ENCODE assay signal across 8 cellular contexts in the genomic region with DNA sequence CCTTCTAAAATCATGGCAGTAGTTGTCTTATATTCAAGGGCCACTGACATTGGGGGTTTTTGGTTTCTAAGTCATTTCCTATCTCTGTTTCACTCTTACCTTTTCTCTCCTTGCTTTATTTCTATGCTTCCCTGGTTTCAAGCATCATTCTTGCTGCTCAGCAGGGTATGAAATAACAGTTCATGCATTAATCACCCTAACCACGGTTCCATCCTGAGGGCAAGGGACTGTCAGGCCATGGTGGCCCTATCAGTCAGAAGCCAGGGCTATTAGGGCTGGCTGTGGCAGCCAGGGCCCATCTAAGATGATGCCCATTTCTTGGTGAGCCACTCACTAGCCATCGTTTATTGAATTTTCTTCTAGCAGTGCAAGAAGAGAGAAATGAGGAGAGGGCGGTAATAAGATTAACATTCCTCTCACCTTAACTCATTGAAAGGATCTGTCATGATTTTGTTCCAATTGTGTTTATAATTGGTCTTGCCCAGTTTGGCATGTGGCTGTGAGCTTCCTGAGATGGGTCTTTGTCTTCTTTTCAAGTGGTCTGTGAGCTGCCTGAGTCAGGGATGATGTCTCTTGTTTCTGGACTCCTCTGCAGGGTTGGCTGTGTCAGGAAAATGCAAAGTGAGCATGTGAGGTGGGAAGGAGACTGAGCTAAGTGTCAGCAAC. TPM values are rescaled to one million over a fixed set of nuclear protein-coding genes. Genes with fewer than 3 reads are reported as not detected.
DNase-seq lines count a peak whose midpoint lies in the region; ATAC-seq and TF ChIP-seq lines count a peak whose summit lies in the region.

No MANE protein-coding gene starts in this region.

- H3K79me1 ChIP-seq in H9 (ENCODE audit: insufficient read depth, low read depth, low read length, poor library complexity, severe bottlenecking): no peaks in the 10 kb centered on the region

- peaks cover 2% of the 10 kb centered on the region for H3K27me3 Mint-ChIP-seq in neural progenitor cell (ENCODE audit: insufficient read depth, low read depth)
- no peaks in the 10 kb centered on the region for H3K27me3 Mint-ChIP-seq in H9 (ENCODE audit: low read depth)

- no peaks in the 10 kb centered on the region for H3K9me3 Mint-ChIP-seq in neural progenitor cell
- H3K9me3 Mint-ChIP-seq in H9: no peaks in the 10 kb centered on the region; a peak in 1 of 5 replicates

- no peak overlapping the region for H3T11ph ChIP-seq in H9 (ENCODE audit: low read length)

- H3K27ac ChIP-seq in HCT116 (ENCODE audit: low read depth, low read length): peak overlapping the region; percentile 87
- H3K27ac ChIP-seq in VCaP: peak overlapping the region; percentile 98
- peak overlapping the region; percentile 48 for H3K27ac ChIP-seq in neural progenitor cell
- no peak overlapping the region for H3K27ac ChIP-seq in H9 (ENCODE audit: insufficient read length, low read depth, low read length)

- no peak overlapping the region for H4K5ac ChIP-seq in H9 (ENCODE audit: insufficient read length, low read depth, low read length)

- BruUV-seq in HCT116 (replicated peaks; lab: Mats Ljungman, UMichigan): no TSS peak

- peak overlapping the region in 1 of 2 experiments; percentile 45; a peak in 2 of 4 replicates for H3K4me3 ChIP-seq in HCT116 (replicated peaks in 1 of 2; ENCODE audit: low read depth in 1 of 2, low read length in 2 of 2)
- no peak overlapping the region for H3K4me3 ChIP-seq in neural progenitor cell

- no peak overlapping the region for H4K8ac ChIP-seq in H9 (replicated peaks; ENCODE audit: insufficient read length, low read depth, low read length)

- peak overlapping the region; percentile 43 for H3K9ac ChIP-seq in HCT116 (ENCODE audit: low read length)
- no peak overlapping the region for H3K9ac ChIP-seq in neural progenitor cell
- no peak overlapping the region for H3K9ac ChIP-seq in H9 (ENCODE audit: extremely low read depth, insufficient read length, low read length)

- H2BK5ac ChIP-seq in H9 (ENCODE audit: insufficient read length, low read length): no peak overlapping the region

- H3K18ac ChIP-seq in H9 (ENCODE audit: insufficient read length, low read depth, low read length): no peak overlapping the region

- H3K4me2 ChIP-seq in HCT116 (ENCODE audit: low read length) (peak overlapping the region; percentile 73), neural progenitor cell (peak overlapping the region; percentile 61), H9 (ENCODE audit: insufficient read depth, insufficient read length, low read length) (no peak overlapping the region)

- H3K4me1 Mint-ChIP-seq in neural progenitor cell: peaks cover 26% of the 10 kb centered on the region
- peaks cover 18 to 19% of the 10 kb centered on the region in 2 experiments for H3K4me1 Mint-ChIP-seq in H9

- peak overlapping the region; percentile 25 for H3K27ac Mint-ChIP-seq in neural progenitor cell
- H3K27ac Mint-ChIP-seq in H9: 0 out of 7 replicates have a peak overlapping the region, but pooled peaks of 1 of the 3 experiments have one; percentile 33

- TF ChIP-seq CTCF in HCT116 (IDR thresholded peaks at IDR 0.05 in 2 of 3, conservative IDR thresholded peaks at IDR 0.05 in 1 of 3; ENCODE audit: borderline replicate concordance in 1 of 3, insufficient read depth in 1 of 3, low read depth in 2 of 3, low read length in 2 of 3) (no peak), VCaP (conservative IDR thresholded peaks at IDR 0.05) (no peak), neural progenitor cell (IDR thresholded peaks at IDR 0.05) (no peak), H9 (conservative IDR thresholded peaks at IDR 0.05) (no peak)

- POLR2A ChIA-PET in HCT116 (lab: Charles Lee): no interaction called here

- no peak overlapping the region for H2BK120ac ChIP-seq in H9 (ENCODE audit: low read depth, low read length, poor library complexity, severe bottlenecking)

- H4K91ac ChIP-seq in H9 (ENCODE audit: insufficient read length, low read depth, low read length): no peak overlapping the region

- H3K9me3 ChIP-seq in HCT116 (ENCODE audit: control insufficient read depth in 1 of 2, insufficient read depth in 1 of 2, low read depth in 1 of 2, low read length in 2 of 2) (no peaks in the 10 kb centered on the region), neural progenitor cell (ENCODE audit: low read depth) (no peaks in the 10 kb centered on the region), H9 (ENCODE audit: control insufficient read depth, low read depth, low read length) (no peaks in the 10 kb centered on the region)

- H2BK12ac ChIP-seq in H9 (ENCODE audit: insufficient read length, low read depth, low read length): no peak overlapping the region

- whole genome bisulfite sequencing in H9 (ENCODE audit: extremely low coverage, insufficient read length, low lambda C conversion rate): no CpG with 5 or more reads among the region's 3 CpGs

- H3K79me2 ChIP-seq in HCT116 (ENCODE audit: insufficient read depth, low read length) (peaks cover 5% of the 10 kb centered on the region; the same call in 1 of the 2 replicates), neural progenitor cell (ENCODE audit: low read depth) (no peaks in the 10 kb centered on the region), H9 (ENCODE audit: insufficient read depth, low read length) (no peaks in the 10 kb centered on the region)

- H2BK15ac ChIP-seq in H9 (ENCODE audit: low read depth, low read length): no peak overlapping the region

- H3K27me3 ChIP-seq in HCT116 (ENCODE audit: insufficient read depth, low read length) (no peaks in the 10 kb centered on the region), neural progenitor cell (no peaks in the 10 kb centered on the region), H9 (ENCODE audit: insufficient read depth, low read length) (no peaks in the 10 kb centered on the region)

- TF ChIP-seq POLR2A in HCT116 (IDR thresholded peaks at IDR 0.05; ENCODE audit: borderline replicate concordance, extremely low read depth, insufficient read depth, insufficient read length): no peak

- H2BK20ac ChIP-seq in H9 (ENCODE audit: low read depth, low read length, poor library complexity, severe bottlenecking): no peak overlapping the region

- H2AFZ ChIP-seq in HCT116 (ENCODE audit: low read depth, low read length, poor library complexity, severe bottlenecking) (no peak overlapping the region), neural progenitor cell (replicated peaks) (no peak overlapping the region), H9 (ENCODE audit: low read length) (no peak overlapping the region)

- no peak for TF ChIP-seq RAD21 in HCT116 (IDR thresholded peaks at IDR 0.05; ENCODE audit: low read depth)

- no peaks in the 10 kb centered on the region for H3K36me3 ChIP-seq in HCT116 (ENCODE audit: control insufficient read depth in 1 of 2, insufficient read depth in 2 of 2, low read length in 2 of 2)
- H3K36me3 ChIP-seq in neural progenitor cell: no peaks in the 10 kb centered on the region

- peaks cover 2% of the 10 kb centered on the region for H3K36me3 Mint-ChIP-seq in neural progenitor cell
- no peaks in the 10 kb centered on the region for H3K36me3 Mint-ChIP-seq in H9 (ENCODE audit: insufficient read depth in 1 of 3, low read depth in 3 of 3)

- intact Hi-C loops in HCT116 (cut with micrococcal nuclease): loop anchor here (10.0 kb wide), 1 partner anchor 145 kb away; no protein-coding TSS in a partner anchor

- no peak for DNase-seq in HCT116 (ENCODE audit: low read depth, low spot score)
- peak; percentile 46 for DNase-seq in neural progenitor cell (ENCODE audit: low spot score)
- no peak for DNase-seq in COLO668 (lab: John Stamatoyannopoulos, UW; ENCODE audit: unreplicated experiment)
- DNase-seq in H9: no peak
- no peak for DNase-seq in D341Med (ENCODE audit: low spot score)

- H2AK5ac ChIP-seq in H9 (ENCODE audit: insufficient read length, low read length): no peak overlapping the region

- no peaks in the 10 kb centered on the region for H3K9me2 ChIP-seq in HCT116 (ENCODE audit: insufficient read depth)

- peak overlapping the region; percentile 6 for H3K4me3 Mint-ChIP-seq in neural progenitor cell
- H3K4me3 Mint-ChIP-seq in H9: no peak overlapping the region

- no peaks in the 10 kb centered on the region for H4K20me1 ChIP-seq in HCT116 (ENCODE audit: insufficient read depth)
- H4K20me1 ChIP-seq in neural progenitor cell (ENCODE audit: low read depth): no peaks in the 10 kb centered on the region
- no peaks in the 10 kb centered on the region for H4K20me1 ChIP-seq in H9 (ENCODE audit: control insufficient read depth, insufficient read depth, insufficient read length)

- no peaks in the 10 kb centered on the region for H3K23me2 ChIP-seq in H9 (ENCODE audit: insufficient read length, low read depth, low read length, poor library complexity, severe bottlenecking)

- no peak overlapping the region for H3K14ac ChIP-seq in H9 (ENCODE audit: insufficient read depth, low read length)

- H3K56ac ChIP-seq in H9 (ENCODE audit: insufficient read length, low read depth, low read length): no peak overlapping the region

- H3K4me1 ChIP-seq in HCT116 (ENCODE audit: control insufficient read depth in 1 of 2, insufficient read depth in 2 of 2, low read length in 2 of 2) (peaks cover 77 to 89% of the 10 kb centered on the region in 2 experiments), neural progenitor cell (peaks cover 22% of the 10 kb centered on the region), H9 (ENCODE audit: insufficient read depth, low read length) (no peaks in the 10 kb centered on the region; the same call in 1 of the 2 replicates)

- ATAC-seq in GM18517 (IDR thresholded peaks at IDR 0.05; ENCODE audit: unreplicated experiment) (peak; percentile 48), HCT116 (peak; percentile 52), GM21526 (IDR thresholded peaks at IDR 0.05; ENCODE audit: low FRiP score, unreplicated experiment) (no peak)

- RAD21 ChIA-PET in HCT116 (lab: Charles Lee; ENCODE audit: low non-redundant PET in 1 of 2, low total read pairs in 2 of 2, uncharacterized antibody in 2 of 2, unreplicated experiment in 2 of 2): no interaction called here

- H3F3A ChIP-seq in neural progenitor cell (ENCODE audit: low read depth): peaks cover 17% of the 10 kb centered on the region

- H3K23ac ChIP-seq in H9 (ENCODE audit: insufficient read length, low read depth, low read length): no peak overlapping the region

- no peak overlapping the region for H3K4ac ChIP-seq in H9 (ENCODE audit: low read depth, low read length)

- CTCF ChIA-PET in HCT116 (lab: Charles Lee): interaction anchor here (1.1 to 2.7 kb wide), 2 partner anchors 8 to 19 kb away, joined by 3 to 17 read pairs; no protein-coding TSS in a partner anchor

TF ChIP-seq in HCT116, 20 proteins besides CTCF, POLR2A, EP300 and RAD21 (continues in another document):
- TF ChIP-seq CBX3 (IDR thresholded peaks at IDR 0.05; ENCODE audit: low read depth) (0 out of 2 replicates have a peak, but pooled peaks have one; percentile 43), YY1 (IDR thresholded peaks at IDR 0.05; ENCODE audit: extremely low read depth, insufficient replicate concordance, low read depth, low read length) (no peak)
- TF ChIP-seq, protein P1, sequence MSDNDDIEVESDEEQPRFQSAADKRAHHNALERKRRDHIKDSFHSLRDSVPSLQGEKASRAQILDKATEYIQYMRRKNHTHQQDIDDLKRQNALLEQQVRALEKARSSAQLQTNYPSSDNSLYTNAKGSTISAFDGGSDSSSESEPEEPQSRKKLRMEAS (IDR thresholded peaks at IDR 0.05): peak; percentile 56; the same call in 1 of the 2 replicates

RNA-seq across cellular contexts. Expression of a gene that starts 45.2 kb away (rescaled TPM):
- total RNA-seq in HCT116 (2021; ENCODE audit: unreplicated experiment) (56.0 TPM), neural progenitor cell (ENCODE audit: low replicate concordance) (8.9 and 19.8 TPM in 2 replicates), H9 (2021) (19.0 and 20.6 TPM in 2 replicates)
- 92.6 and 95.7 TPM in 2 replicates for polyA plus RNA-seq in HCT116 (2012)
